In genomic region chr1:167627865-167628641, GRCh38 we compare ENCODE assay signal across 8 cellular contexts. TPM values are rescaled to one million over a fixed set of nuclear protein-coding genes. Genes with fewer than 3 reads are reported as not detected.
A peak's percentile ranks its signal among the peaks of the same experiment; 100 is the strongest.
DNase-seq lines count a peak whose midpoint lies in the region; ATAC-seq and TF ChIP-seq lines count a peak whose summit lies in the region.

No MANE protein-coding gene starts in this region.

- intact Hi-C loops in sigmoid colon (cut with DNase I), result no loop called here

- H3K36me3 ChIP-seq in sigmoid colon, result no peaks in the 10 kb centered on the region

- TF ChIP-seq EP300 in sigmoid colon (IDR thresholded peaks at IDR 0.05), result no peak

- H3K4me1 ChIP-seq in sigmoid colon, result peaks cover 0 to 24% (median 9%) of the 10 kb centered on the region in 4 donors

- no peak overlapping the region for H3K4me3 ChIP-seq in sigmoid colon

- TF ChIP-seq CTCF in sigmoid colon (IDR thresholded peaks at IDR 0.05), result no peak

- H3K9me3 ChIP-seq in sigmoid colon, result no peaks in the 10 kb centered on the region

- ATAC-seq in GM18508 (IDR thresholded peaks at IDR 0.05; ENCODE audit: insufficient read depth, unreplicated experiment) (peak; percentile 58), HG02610 (IDR thresholded peaks at IDR 0.05; ENCODE audit: unreplicated experiment) (peak; percentile 65)

- peak overlapping the region in 2 of 4 donors; percentile 22 to 73 for H3K27ac ChIP-seq in sigmoid colon

- 29 to 30% methylated on average over 10 of the region's 10 CpGs for WGBS in sigmoid colon, 2 donors

- peak; percentile 96 for DNase-seq in NAMALWA (ENCODE audit: low spot score)
- DNase-seq in activated CD8-positive, alpha-beta memory T cell treated with anti-CD3 and anti-CD28 coated beads for 48 hours (ENCODE audit: low read depth in 2 of 3, low spot score in 2 of 3), result peak; percentile 44 to 60 (median 55)
- peak; percentile 51 for DNase-seq in islet precursor cell
- peak; percentile 76 for DNase-seq in stimulated activated naive CD4-positive, alpha-beta T cell treated with Interleukin-2 at 50 U/mL for 16 hours (lab: John Stamatoyannopoulos, UW)
- DNase-seq in sigmoid colon, result no peak
- DNase-seq in AG08395 (ENCODE audit: low spot score), result no peak

- TF ChIP-seq POLR2A in sigmoid colon (IDR thresholded peaks at IDR 0.05), result no peak

- no peaks in the 10 kb centered on the region for H3K27me3 ChIP-seq in sigmoid colon

RNA-seq across cellular contexts. Expression of gene RCSD1, which starts 2.0 kb away (rescaled TPM):
- 10 to 100 TPM in 1 of 4 donors, 1 to 10 TPM in 3; 8.0 to 19.6 (median 9.6) TPM for total RNA-seq in sigmoid colon
- polyA plus RNA-seq in sigmoid colon, result 10 to 100 TPM in 2 of 3 donors, 1 to 10 TPM in 1; 7.8 to 52.9 (median 10.6) TPM

Comparison
In these comparisons a context has a peak if more than half of its experiments do, and no peak if none do; other contexts are left out.
1. DNase-seq: peak in NAMALWA (single experiment), activated CD8-positive, alpha-beta memory T cell treated with anti-CD3 and anti-CD28 coated beads for 48 hours (3 of 3), islet precursor cell (single experiment) and stimulated activated naive CD4-positive, alpha-beta T cell treated with Interleukin-2 at 50 U/mL for 16 hours (single experiment); none in sigmoid colon (single experiment) and AG08395 (single experiment).